In the genomic region with DNA sequence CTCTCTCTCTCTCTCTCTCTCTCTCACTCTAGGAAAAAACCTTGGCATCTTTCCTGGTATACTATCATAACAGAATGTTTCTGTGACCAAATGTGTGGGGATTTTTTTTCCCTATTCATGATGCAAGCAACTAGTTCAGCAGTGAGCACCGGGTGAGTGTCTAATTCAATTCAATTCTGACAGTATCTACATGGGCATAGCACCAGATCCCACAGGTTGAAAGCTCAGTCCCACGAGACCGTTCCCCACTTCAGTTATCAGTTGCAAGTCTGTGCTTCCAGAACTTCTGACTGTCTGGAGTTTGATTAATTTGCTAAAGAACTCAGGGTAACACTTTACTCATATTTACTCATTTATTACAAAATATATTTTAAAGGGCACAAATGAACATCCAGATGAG, we compare ENCODE assay signal across 19 cellular contexts.
"Had no signal": no experiment of that assay in that cellular context is flagged by ENCODE, and none has a peak within 500 bp of the region (broad histone marks: within the 10 kb centered on the region; RNA-seq: fewer than 3 reads in every experiment).

No MANE protein-coding gene starts in this region.

- H2AFZ ChIP-seq: neural progenitor cell had no signal

- DNase-seq: effector memory CD8-positive, alpha-beta T cell; foreskin fibroblast; glutamatergic neuron; immature natural killer cell; left lung; lower lobe of right lung; midbrain; nucleus accumbens; ovary; right cardiac atrium; small intestine; stimulated activated CD4-positive, alpha-beta T cell treated with anti-CD3 and anti-CD28 coated beads, Interleukin-2, amount 100 ng/mL, for 48 hours; stimulated activated naive CD4-positive, alpha-beta T cell treated with Interleukin-2 at 50 U/mL for 16 hours had no signal

- H3K9me3 ChIP-seq: esophagus muscularis mucosa, gastroesophageal sphincter, left lung, lower lobe of right lung, ovary, thyroid gland had no signal

- H3K9ac ChIP-seq: neural progenitor cell had no signal

- H3K4me1 ChIP-seq: esophagus muscularis mucosa, gastroesophageal sphincter, left lung, lower lobe of right lung, neural progenitor cell, thyroid gland had no signal

- H3K27ac ChIP-seq: epithelial cell of prostate, esophagus muscularis mucosa, gastroesophageal sphincter, left lung, lower lobe of right lung, neural progenitor cell, ovary, thyroid gland had no signal

- H3K36me3 ChIP-seq: esophagus muscularis mucosa, gastroesophageal sphincter, left lung, lower lobe of right lung, neural progenitor cell, ovary, thyroid gland had no signal

- H3K4me3 ChIP-seq: esophagus muscularis mucosa, gastroesophageal sphincter, left lung, lower lobe of right lung, neural progenitor cell, ovary, thyroid gland had no signal

- H3K27me3 ChIP-seq: esophagus muscularis mucosa, gastroesophageal sphincter, left lung, neural progenitor cell, ovary, thyroid gland had no signal

- H3K4me2 ChIP-seq: neural progenitor cell had no signal

- ATAC-seq: effector memory CD8-positive, alpha-beta T cell; gastroesophageal sphincter; left lung; lower lobe of right lung; natural killer cell treated with Interleukin-12 subunit alpha and Interleukin-12 subunit beta and Interleukin-15 and Interleukin-18, amount 100 ng/mL, for 72 hours; right cardiac atrium had no signal
